13 cellular contexts compared by ENCODE assay signal in genomic region chr10:48792687-48793096, GRCh38.
DNase-seq lines count a peak whose midpoint lies in the region; ATAC-seq and TF ChIP-seq lines count a peak whose summit lies in the region.
"Had no signal": no experiment of that assay in that cellular context is flagged by ENCODE, and none has a peak within 500 bp of the region (broad histone marks: within the 10 kb centered on the region; RNA-seq: fewer than 3 reads in every experiment).

No MANE protein-coding gene starts in this region.

- H3K36me3 Mint-ChIP-seq in activated T-cell treated with anti-CD3 and anti-CD28 coated beads, Interleukin-2, amount 50 U/mL, for 72 hours (ENCODE audit: insufficient read depth in 2 of 2) = no peaks in the 10 kb centered on the region

- no peak for DNase-seq in activated T-cell treated with anti-CD3 and anti-CD28 coated beads, Interleukin-2, amount 50 U/mL, for 72 hours
- no peak for DNase-seq in activated T-cell treated with anti-CD3 and anti-CD28 coated beads, Interleukin-2, amount 50 U/mL, for 1 hour
- DNase-seq in RKO (ENCODE audit: low spot score) = peak; percentile 20
- peak; percentile 62 for DNase-seq in retinal pigment epithelial cell (ENCODE audit: low read depth)
- DNase-seq in NCI-H2196 (lab: John Stamatoyannopoulos, UW; ENCODE audit: unreplicated experiment) = no peak
- DNase-seq in NCI-H146 (lab: John Stamatoyannopoulos, UW) = no peak
- DNase-seq: AML-193; effector CD4-positive, alpha-beta T cell; NCI-H1930; tibial artery had no signal

- peak; percentile 17 to 59 for ATAC-seq in activated T-cell treated with anti-CD3 and anti-CD28 coated beads, Interleukin-2, amount 50 U/mL, for 72 hours (replicated peaks in 1 of 2)
- peak; percentile 18 for ATAC-seq in esophagus mucosa
- no peak for ATAC-seq in HG02623 (IDR thresholded peaks at IDR 0.05; ENCODE audit: unreplicated experiment)

- no peak overlapping the region for H3K27ac Mint-ChIP-seq in activated T-cell treated with anti-CD3 and anti-CD28 coated beads, Interleukin-2, amount 50 U/mL, for 72 hours
- H3K27ac Mint-ChIP-seq: activated T-helper 2 cell treated with anti-CD3 and anti-CD28 coated beads, Interferon-gamma antibody, Interleukin-2, Interleukin-4, amounts not matched to agents 10 μg/mL and 5 μg/mL and 100 μg/mL, durations not matched to agents 14 hours and 24 hours and 36 hours had no signal

- no peak overlapping the region for H3K4me3 ChIP-seq in retinal pigment epithelial cell (ENCODE audit: low read length)
- H3K4me3 ChIP-seq: tibial artery had no signal

- no peak overlapping the region for H3K4me3 Mint-ChIP-seq in activated T-cell treated with anti-CD3 and anti-CD28 coated beads, Interleukin-2, amount 50 U/mL, for 72 hours

- H3K4me1 Mint-ChIP-seq in activated T-cell treated with anti-CD3 and anti-CD28 coated beads, Interleukin-2, amount 50 U/mL, for 72 hours (ENCODE audit: low read depth) = peaks cover 5% of the 10 kb centered on the region

- H3K9me3 Mint-ChIP-seq in activated T-cell treated with anti-CD3 and anti-CD28 coated beads, Interleukin-2, amount 50 U/mL, for 72 hours = no peaks in the 10 kb centered on the region
- H3K9me3 Mint-ChIP-seq: activated T-helper 2 cell treated with anti-CD3 and anti-CD28 coated beads, Interferon-gamma antibody, Interleukin-2, Interleukin-4, amounts not matched to agents 10 μg/mL and 5 μg/mL and 100 μg/mL, durations not matched to agents 14 hours and 24 hours and 36 hours had no signal

- peaks cover 17% of the 10 kb centered on the region for H3K27me3 Mint-ChIP-seq in activated T-cell treated with anti-CD3 and anti-CD28 coated beads, Interleukin-2, amount 50 U/mL, for 72 hours (ENCODE audit: low read depth)

- no peak for TF ChIP-seq CTCF in retinal pigment epithelial cell (conservative IDR thresholded peaks at IDR 0.05; ENCODE audit: low read depth, low read length)

Comparison
In these comparisons a context has a peak if more than half of its experiments do, and no peak if none do; other contexts are left out.
1. DNase-seq: peak in RKO (single experiment) and retinal pigment epithelial cell (single experiment); none in activated T-cell treated with anti-CD3 and anti-CD28 coated beads, Interleukin-2, amount 50 U/mL, for 72 hours (0 of 2), activated T-cell treated with anti-CD3 and anti-CD28 coated beads, Interleukin-2, amount 50 U/mL, for 1 hour (single experiment), NCI-H2196 (single experiment) and NCI-H146 (single experiment).